In the genomic region with DNA sequence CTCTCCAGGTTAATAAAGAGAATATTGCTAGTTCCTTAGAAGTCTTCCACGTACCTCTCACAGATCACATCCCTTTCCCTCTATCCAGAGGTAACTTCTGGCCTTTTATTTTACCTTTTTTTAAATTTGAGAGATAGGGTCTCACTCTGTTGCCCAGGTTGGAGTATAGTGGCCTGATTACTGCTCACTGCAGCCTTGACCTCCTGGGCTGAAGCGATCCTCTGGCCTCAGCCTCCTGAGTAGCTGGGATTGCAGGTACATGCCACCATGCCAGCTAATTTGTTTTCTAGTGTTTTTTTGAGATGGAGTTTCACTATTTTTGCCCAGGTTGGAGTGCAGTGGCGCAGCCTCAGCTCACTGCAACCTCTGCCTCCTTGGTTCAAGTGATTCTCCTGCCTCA, we compare ENCODE assay signal across 6 cellular contexts. TPM values are rescaled to one million over a fixed set of nuclear protein-coding genes. Genes with fewer than 3 reads are reported as not detected.
"Had no signal": no experiment of that assay in that cellular context is flagged by ENCODE, and none has a peak within 500 bp of the region (broad histone marks: within the 10 kb centered on the region; RNA-seq: fewer than 3 reads in every experiment).

No MANE protein-coding gene starts in this region.

- H3K4me3 ChIP-seq: K562 had no signal

- ATAC-seq: K562 had no signal

- H3K27ac Mint-ChIP-seq: IgD-negative memory B cell had no signal

- H3K4me3 Mint-ChIP-seq: IgD-negative memory B cell had no signal

- H3K27ac ChIP-seq: HL-60 had no signal

- FAIRE-seq: K562 had no signal

- DNase-seq: IMR-90, KBM-7, KG1 had no signal

- H3K4me1 Mint-ChIP-seq: IgD-negative memory B cell had no signal

RNA-seq across cellular contexts. Expression of gene YAP1, which starts 24.4 kb away (rescaled TPM):
- polyA plus RNA-seq: IgD-negative memory B cell, K562 had no signal
